ENCODE assay signal across 27 cellular contexts in the genomic region with DNA sequence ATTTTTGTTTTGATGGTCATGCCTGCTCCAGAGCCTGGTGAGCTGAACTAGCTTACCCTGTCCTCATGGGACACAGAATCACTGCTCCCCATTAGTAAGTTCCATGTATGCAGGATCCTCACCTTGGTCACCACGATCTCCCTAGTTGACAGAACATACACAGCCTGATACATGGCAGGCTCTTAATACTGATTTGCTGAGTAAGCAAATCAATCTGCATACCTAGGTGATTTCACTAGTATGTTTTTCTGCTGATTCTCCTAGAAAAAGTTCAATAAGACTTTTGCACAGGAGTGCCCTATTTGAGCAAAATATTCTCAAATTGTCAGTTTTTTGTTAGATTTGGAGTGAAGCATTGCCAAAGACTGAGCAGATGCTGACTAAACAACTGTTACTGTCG.
"Had no signal": no experiment of that assay in that cellular context is flagged by ENCODE, and none has a peak within 500 bp of the region (broad histone marks: within the 10 kb centered on the region; RNA-seq: fewer than 3 reads in every experiment).

No MANE protein-coding gene starts in this region.

- H3K4me3 ChIP-seq: ascending aorta, breast epithelium, cardiac muscle cell, colonic mucosa had no signal

- FAIRE-seq: frontal cortex had no signal

- H3K9me3 ChIP-seq: ascending aorta, breast epithelium, colonic mucosa had no signal

- H3K27ac ChIP-seq: ascending aorta, breast epithelium, cardiac muscle cell, colonic mucosa had no signal

- H3K4me1 ChIP-seq: ascending aorta, breast epithelium, colonic mucosa had no signal

- H3K36me3 ChIP-seq: ascending aorta, breast epithelium, cardiac muscle cell, colonic mucosa had no signal

- H3K27me3 ChIP-seq: ascending aorta, breast epithelium, cardiac muscle cell, colonic mucosa had no signal

- ATAC-seq: activated naive CD4-positive, alpha-beta T cell treated with anti-CD3 and anti-CD28 coated beads, Interleukin-2, amount 50 U/mL, for 72 hours; activated T-cell treated with anti-CD3 and anti-CD28 coated beads, Interleukin-2, amount 50 U/mL, for 72 hours; esophagus mucosa had no signal

- DNase-seq: activated CD4-positive, alpha-beta memory T cell treated with anti-CD3 and anti-CD28 coated beads, Interleukin-2, amount 10 ng/mL, durations not matched to agents 7 days and 5 days; activated CD4-positive, alpha-beta T cell treated with anti-CD3 and anti-CD28 coated beads for 1 hour; activated CD4-positive, alpha-beta T cell treated with anti-CD3 and anti-CD28 coated beads for 4 hours; activated CD4-positive, alpha-beta T cell treated with anti-CD3 and anti-CD28 coated beads, Interleukin-2, amount 10 ng/mL, durations not matched to agents 7 days and 5 days; activated CD4-positive, alpha-beta T cell treated with anti-CD3 and anti-CD28 coated beads, Interleukin-2, amount 50 U/mL, for 4 hours; activated CD8-positive, alpha-beta memory T cell treated with anti-CD3 and anti-CD28 coated beads, Interleukin-2, amount 50 U/mL, for 48 hours; activated gamma-delta T cell; activated naive CD4-positive, alpha-beta T cell; activated naive CD4-positive, alpha-beta T cell treated with anti-CD3 and anti-CD28 coated beads, Interleukin-2, amount 10 ng/mL, durations not matched to agents 7 days and 5 days; activated naive CD8-positive, alpha-beta T cell treated with anti-CD3 and anti-CD28 coated beads, Interleukin-2, amount 10 ng/mL, durations not matched to agents 7 days and 5 days; activated T-cell treated with anti-CD3 and anti-CD28 coated beads for 4 hours; activated T-cell treated with anti-CD3 and anti-CD28 coated beads, Interleukin-2, amount 50 U/mL, for 24 hours; activated T-cell treated with anti-CD3 and anti-CD28 coated beads, Interleukin-2, amount 50 U/mL, for 72 hours; central memory CD4-positive, alpha-beta T cell; cerebellar nuclear complex; colonic mucosa; effector memory CD4-positive, alpha-beta T cell; endodermal cell; foreskin fibroblast; head of caudate nucleus; T-helper 2 cell had no signal
